13 cellular contexts compared by ENCODE assay signal in the genomic region with DNA sequence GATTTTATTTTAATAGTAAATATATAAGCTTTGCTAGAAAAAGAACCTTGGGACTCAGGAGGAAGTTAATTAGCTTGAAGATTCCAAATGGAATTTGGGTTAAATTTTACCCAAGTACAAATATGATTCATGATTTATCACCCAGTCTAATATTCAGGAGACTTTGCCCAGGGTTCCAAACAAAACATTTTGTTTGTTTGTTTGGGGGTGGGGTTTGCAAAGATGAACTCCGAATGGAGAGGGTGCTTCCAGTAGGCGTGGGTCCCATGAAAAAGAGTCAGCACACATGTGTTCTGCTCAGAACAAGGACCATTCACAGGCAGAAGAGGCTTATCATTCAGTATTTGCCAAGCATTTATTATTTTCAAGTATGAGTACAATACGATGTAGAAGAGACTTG. TPM values are rescaled to one million over a fixed set of nuclear protein-coding genes. Genes with fewer than 3 reads are reported as not detected.
A peak's percentile ranks its signal among the peaks of the same experiment; 100 is the strongest.
DNase-seq lines count a peak whose midpoint lies in the region; ATAC-seq and TF ChIP-seq lines count a peak whose summit lies in the region.
"Had no signal": no experiment of that assay in that cellular context is flagged by ENCODE, and none has a peak within 500 bp of the region (broad histone marks: within the 10 kb centered on the region; RNA-seq: fewer than 3 reads in every experiment).

No MANE protein-coding gene starts in this region.

- no peaks in the 10 kb centered on the region for H3F3A ChIP-seq in SU-DHL-6 (ENCODE audit: insufficient read depth)

- H3K4me3 Mint-ChIP-seq in Calu3 (ENCODE audit: low read depth, unreplicated experiment): no peak overlapping the region
- H3K4me3 Mint-ChIP-seq: CD4-positive, alpha-beta T cell; H9 had no signal

- H3K9me3 Mint-ChIP-seq in Calu3 (ENCODE audit: low read depth, unreplicated experiment): no peaks in the 10 kb centered on the region
- H3K9me3 Mint-ChIP-seq: CD4-positive, alpha-beta T cell; H9 had no signal

- H3K9ac ChIP-seq in SU-DHL-6 (ENCODE audit: low read length): no peak overlapping the region

- no peaks in the 10 kb centered on the region for H3K27me3 ChIP-seq in SU-DHL-6 (ENCODE audit: low read length)

- CTCF ChIA-PET in Calu3 (lab: Charles Lee): interaction anchor here (0.8 to 1.7 kb wide), 2 partner anchors 24 to 26 kb away, joined by 3 to 5 read pairs; partner anchors contain the start of gene KCNT2

- H3K9me2 ChIP-seq in SU-DHL-6 (replicated peaks; ENCODE audit: insufficient read depth, low read length): no peaks in the 10 kb centered on the region; the same call in 1 of the 2 replicates

- no peak overlapping the region for H3K4me3 ChIP-seq in SU-DHL-6 (ENCODE audit: insufficient read depth, low read length, poor library complexity, severe bottlenecking)

- no peaks in the 10 kb centered on the region for H3K36me3 Mint-ChIP-seq in Calu3 (ENCODE audit: insufficient read depth, unreplicated experiment)

- peaks cover 24% of the 10 kb centered on the region for H3K4me1 Mint-ChIP-seq in Calu3 (ENCODE audit: low read depth, unreplicated experiment)

- peak overlapping the region; percentile 29 for H2AFZ ChIP-seq in SU-DHL-6 (ENCODE audit: low read depth, low read length, severe bottlenecking)

- H3K27ac ChIP-seq in 22Rv1 (peak overlapping the region; percentile 23), SU-DHL-6 (ENCODE audit: low read depth, low read length) (no peak overlapping the region)
- H3K27ac ChIP-seq: C4-2B had no signal

- intact Hi-C loops in Calu3 (cut with micrococcal nuclease; ENCODE audit: unreplicated experiment): no loop called here

- H4K20me1 ChIP-seq in SU-DHL-6 (ENCODE audit: low read depth, low read length): no peaks in the 10 kb centered on the region

- TF ChIP-seq CTCF in 22Rv1 (IDR thresholded peaks at IDR 0.05) (no peak), Calu3 (IDR thresholded peaks at IDR 0.05; ENCODE audit: unreplicated experiment) (no peak), SU-DHL-6 (IDR thresholded peaks at IDR 0.05; ENCODE audit: insufficient read depth, low read length, poor library complexity, severe bottlenecking) (no peak)

- no peaks in the 10 kb centered on the region for H3K27me3 Mint-ChIP-seq in Calu3 (ENCODE audit: unreplicated experiment)
- H3K27me3 Mint-ChIP-seq: CD4-positive, alpha-beta T cell had no signal

- peak overlapping the region; percentile 11 for H3K27ac Mint-ChIP-seq in Calu3 (ENCODE audit: unreplicated experiment)
- H3K27ac Mint-ChIP-seq: CD4-positive, alpha-beta T cell had no signal

- H3K36me3 ChIP-seq in SU-DHL-6 (ENCODE audit: low read length): no peaks in the 10 kb centered on the region

- DNase-seq in Calu3 (no peak), left lobe of liver (ENCODE audit: low spot score) (no peak), NCI-H2227 treated with DMSO at 0.1 percent for 48 hours (lab: John Stamatoyannopoulos, UW) (no peak)
- DNase-seq in stimulated activated naive CD4-positive, alpha-beta T cell treated with Interleukin-2 at 50 U/mL for 16 hours (lab: John Stamatoyannopoulos, UW): no peak
- DNase-seq: AML-193; Caco-2; CD4-positive, alpha-beta T cell; H9; KG1 had no signal

- no peak overlapping the region for H3K4me2 ChIP-seq in SU-DHL-6 (ENCODE audit: low read depth, low read length, poor library complexity, severe bottlenecking)

- H3K9me3 ChIP-seq in SU-DHL-6 (ENCODE audit: insufficient read depth, low read length): no peaks in the 10 kb centered on the region
- H3K9me3 ChIP-seq: Caco-2 had no signal

- ATAC-seq in left lobe of liver (peak; percentile 26), HG03571 (IDR thresholded peaks at IDR 0.05; ENCODE audit: unreplicated experiment) (no peak)

- no TSS peak for BruUV-seq in Calu3 (replicated peaks; lab: Mats Ljungman, UMichigan)

- H3K79me2 ChIP-seq in SU-DHL-6 (ENCODE audit: insufficient read depth, low read length): no peaks in the 10 kb centered on the region

RNA-seq across cellular contexts. Expression of gene KCNT2, which starts 23.5 kb away (rescaled TPM):
- 2.4 and 3.3 TPM in 2 replicates for total RNA-seq in Calu3 (2022)
- total RNA-seq in left lobe of liver: 4.1 TPM
- total RNA-seq: Caco-2; CD4-positive, alpha-beta T cell had no signal
